20 cellular contexts compared by ENCODE assay signal in genomic region chr3:38519000-38519399, GRCh38. TPM values are rescaled to one million over a fixed set of nuclear protein-coding genes. Genes with fewer than 3 reads are reported as not detected.
DNase-seq lines count a peak whose midpoint lies in the region; ATAC-seq and TF ChIP-seq lines count a peak whose summit lies in the region.
"Had no signal": no experiment of that assay in that cellular context is flagged by ENCODE, and none has a peak within 500 bp of the region (broad histone marks: within the 10 kb centered on the region; RNA-seq: fewer than 3 reads in every experiment).

No MANE protein-coding gene starts in this region.

- peaks cover 31% of the 10 kb centered on the region for H3K4me1 ChIP-seq in CD4-positive, alpha-beta memory T cell (ENCODE audit: insufficient read depth, low read length)
- H3K4me1 ChIP-seq: pancreas had no signal

- TF ChIP-seq CTCF in epithelial cell of esophagus (IDR thresholded peaks at IDR 0.05; ENCODE audit: insufficient read depth, low read depth, low read length, missing control alignments), result no peak

- CTCF ChIA-PET in CD4-positive, alpha-beta memory T cell (lab: Charles Lee; ENCODE audit: partially characterized antibody), result interaction anchor here (0.8 to 9.3 kb wide), 8 partner anchors 10 to 172 kb away, joined by 3 to 196 read pairs (median 18); partner anchors contain the start of genes EXOG and XYLB

- no peaks in the 10 kb centered on the region for H3K9me3 ChIP-seq in CD4-positive, alpha-beta memory T cell (ENCODE audit: control insufficient read depth in 1 of 2, low read length in 2 of 2)
- H3K9me3 ChIP-seq: mucosa of descending colon, pancreas had no signal

- POLR2A ChIA-PET in CD4-positive, alpha-beta memory T cell (lab: Charles Lee; ENCODE audit: partially characterized antibody), result interaction anchor here (1.0 to 2.3 kb wide), 5 partner anchors 9 to 354 kb away, joined by 3 to 7 read pairs (median 3); partner anchors contain the start of gene EXOG

- no peaks in the 10 kb centered on the region for H3K27me3 ChIP-seq in CD4-positive, alpha-beta memory T cell (ENCODE audit: insufficient read depth, low read length)
- H3K27me3 ChIP-seq: pancreas had no signal

- peaks cover 20% of the 10 kb centered on the region for H3K36me3 Mint-ChIP-seq in T-helper 2 cell treated with Interferon-gamma antibody and Interleukin-4, amounts not matched to agents 5 μg/mL and 100 μg/mL, for 36 hours (ENCODE audit: low read depth)
- peaks cover 19 to 30% of the 10 kb centered on the region in 2 donors for H3K36me3 Mint-ChIP-seq in CD4-positive, alpha-beta memory T cell

- H3K27ac Mint-ChIP-seq in T-helper 2 cell treated with Interferon-gamma antibody and Interleukin-4, amounts not matched to agents 5 μg/mL and 100 μg/mL, for 36 hours, result no peak overlapping the region
- peak overlapping the region; percentile 65 to 90 (median 86) for H3K27ac Mint-ChIP-seq in CD4-positive, alpha-beta memory T cell

- intact Hi-C loops in CD4-positive, alpha-beta memory T cell (cut with micrococcal nuclease), result no loop called here

- DNase-seq in T-helper 2 cell treated with Interferon-gamma antibody and Interleukin-4, amounts not matched to agents 5 μg/mL and 100 μg/mL, for 36 hours (ENCODE audit: low spot score), result no peak
- no peak for DNase-seq in T-helper 2 cell
- DNase-seq in CD4-positive, alpha-beta memory T cell, result no peak
- DNase-seq in epithelial cell of esophagus (ENCODE audit: low read depth), result peak; percentile 33
- no peak for DNase-seq in ACHN
- DNase-seq: 8988T; activated CD4-positive, alpha-beta T cell treated with anti-CD3 and anti-CD28 coated beads for 48 hours; Calu3; mucosa of descending colon; NCI-H1417 treated with DMSO at 0.1 percent for 48 hours; NCI-H510A treated with DMSO at 0.1 percent for 48 hours; pancreas had no signal

- no peaks in the 10 kb centered on the region for H3K36me3 ChIP-seq in CD4-positive, alpha-beta memory T cell (ENCODE audit: insufficient read depth, low read length)

- no peak overlapping the region for H3K4me3 ChIP-seq in CD4-positive, alpha-beta memory T cell (ENCODE audit: low read length in 2 of 2)
- no peak overlapping the region for H3K4me3 ChIP-seq in epithelial cell of esophagus (ENCODE audit: low read length)
- H3K4me3 ChIP-seq: mucosa of descending colon, pancreas, skin epidermis had no signal

- in situ Hi-C loops in ACHN (cut with HindIII; ENCODE audit: low pct_ligation_motif_present, low pct_unique_long_range_greater_than_20kb, low sequenced_read_pairs), result no loop called here

- H3K27ac ChIP-seq in CD4-positive, alpha-beta memory T cell (ENCODE audit: low read depth, low read length), result peak overlapping the region; percentile 24
- H3K27ac ChIP-seq: KMS-11, pancreas had no signal

- no peaks in the 10 kb centered on the region for H3K27me3 Mint-ChIP-seq in T-helper 2 cell treated with Interferon-gamma antibody and Interleukin-4, amounts not matched to agents 5 μg/mL and 100 μg/mL, for 36 hours (ENCODE audit: low read depth)
- H3K27me3 Mint-ChIP-seq in CD4-positive, alpha-beta memory T cell, result no peaks in the 10 kb centered on the region
- H3K27me3 Mint-ChIP-seq: stimulated activated naive CD8-positive, alpha-beta T cell treated with anti-CD3 and anti-CD28 coated beads, Interleukin-15, amount 100 ng/mL, for 72 hours had no signal

- H3K4me1 Mint-ChIP-seq in T-helper 2 cell treated with Interferon-gamma antibody and Interleukin-4, amounts not matched to agents 5 μg/mL and 100 μg/mL, for 36 hours (ENCODE audit: low read depth), result peaks cover 29% of the 10 kb centered on the region
- H3K4me1 Mint-ChIP-seq in CD4-positive, alpha-beta memory T cell, result peaks cover 27 to 36% (median 33%) of the 10 kb centered on the region in 4 donors

- peak overlapping the region; percentile 7 for H3K4me3 Mint-ChIP-seq in T-helper 2 cell treated with Interferon-gamma antibody and Interleukin-4, amounts not matched to agents 5 μg/mL and 100 μg/mL, for 36 hours
- H3K4me3 Mint-ChIP-seq in CD4-positive, alpha-beta memory T cell, result peak overlapping the region in 4 of 8 donors; percentile 9 to 63 (median 28)

- ATAC-seq in SK-N-SH treated with all-trans-retinoic acid at 6 μM for 48 hours (peak; percentile 99), GM18867 (IDR thresholded peaks at IDR 0.05; ENCODE audit: unreplicated experiment) (no peak), HG03457 (IDR thresholded peaks at IDR 0.05; ENCODE audit: unreplicated experiment) (no peak)
- ATAC-seq: Panc1, pancreas had no signal

- H3K9me3 Mint-ChIP-seq in T-helper 2 cell treated with Interferon-gamma antibody and Interleukin-4, amounts not matched to agents 5 μg/mL and 100 μg/mL, for 36 hours, result no peaks in the 10 kb centered on the region
- H3K9me3 Mint-ChIP-seq in CD4-positive, alpha-beta memory T cell, result no peaks in the 10 kb centered on the region
- H3K9me3 Mint-ChIP-seq: activated T-helper 1 cell treated with anti-CD3 and anti-CD28 coated beads, Interleukin-12 subunit alpha, Interleukin-12 subunit beta, Interleukin-2, Interleukin-4 antibody, amounts not matched to agents 30 ng/mL and 10 ng/mL and 1 ng/mL, durations not matched to agents 14 hours and 24 hours and 36 hours; stimulated activated naive CD8-positive, alpha-beta T cell treated with anti-CD3 and anti-CD28 coated beads, Interleukin-15, amount 100 ng/mL, for 72 hours had no signal

TF ChIP-seq in SK-N-SH treated with all-trans-retinoic acid at 6 μM for 48 hours, 23 proteins besides CTCF, POLR2A, EP300 and RAD21:
- TF ChIP-seq ZFP3 (CRISPR knock-in tag; IDR thresholded peaks at IDR 0.05), result no peak
- peak; percentile 65 for TF ChIP-seq ISL1 (CRISPR knock-in tag; IDR thresholded peaks at IDR 0.05)

RNA-seq across cellular contexts. Expression of gene EXOG, which starts 22.9 kb away (rescaled TPM):
- total RNA-seq in CD4-positive, alpha-beta memory T cell, result 10 to 100 TPM; 29.3 to 33.3 TPM
- 10 to 100 TPM in 1 of 2 donors, 1 to 10 TPM in 1; 2.6 to 13.6 TPM for polyA plus RNA-seq in CD4-positive, alpha-beta memory T cell
